ENCODE assay signal across 15 cellular contexts in the genomic region with DNA sequence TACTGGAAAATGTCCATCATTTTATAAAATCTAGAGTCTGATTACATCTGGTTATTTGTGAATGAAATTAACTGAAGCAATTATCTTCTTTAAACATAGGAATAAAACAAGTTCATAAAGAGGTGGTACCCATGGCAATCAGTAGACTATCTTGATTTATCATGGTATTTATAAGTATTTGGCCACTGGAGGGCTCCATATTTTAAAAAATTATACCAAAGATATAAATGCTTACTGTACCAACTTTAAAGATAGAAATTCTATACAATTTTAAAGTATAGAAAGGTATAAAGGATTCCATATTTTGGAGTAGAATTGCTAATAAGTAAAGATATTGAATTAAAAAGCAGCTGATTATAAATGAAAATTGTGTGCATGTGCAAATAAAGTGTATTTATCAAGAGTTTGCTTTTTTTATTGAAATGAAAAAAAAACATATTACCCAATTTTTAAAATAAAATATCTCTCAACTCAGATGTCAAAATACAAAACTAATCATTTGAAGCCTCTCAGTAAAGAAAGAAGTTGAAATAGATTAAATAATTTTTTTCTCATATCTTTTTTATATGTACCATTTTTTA.
DNase-seq lines count a peak whose midpoint lies in the region; ATAC-seq and TF ChIP-seq lines count a peak whose summit lies in the region.
"Had no signal": no experiment of that assay in that cellular context is flagged by ENCODE, and none has a peak within 500 bp of the region (broad histone marks: within the 10 kb centered on the region; RNA-seq: fewer than 3 reads in every experiment).

No MANE protein-coding gene starts in this region.

- no peak overlapping the region for H3K27ac Mint-ChIP-seq in CD8-positive, alpha-beta memory T cell
- H3K27ac Mint-ChIP-seq in activated CD4-positive, alpha-beta T cell treated with anti-CD3 and anti-CD28 coated beads, Interleukin-2, amount 10 ng/mL, durations not matched to agents 24 days and 14 days = no peak overlapping the region
- H3K27ac Mint-ChIP-seq: activated naive CD4-positive, alpha-beta T cell treated with anti-CD3 and anti-CD28 coated beads for 36 hours had no signal

- no peak overlapping the region for H3K27ac ChIP-seq in C4-2B
- H3K27ac ChIP-seq in RWPE2 (ENCODE audit: poor library complexity, severe bottlenecking) = no peak overlapping the region
- H3K27ac ChIP-seq in CD8-positive, alpha-beta memory T cell (ENCODE audit: low read depth, low read length) = no peak overlapping the region
- H3K27ac ChIP-seq: hepatocyte, left lung, transverse colon had no signal

- H3K9me3 ChIP-seq in RWPE2 (ENCODE audit: severe bottlenecking) = no peaks in the 10 kb centered on the region
- H3K9me3 ChIP-seq in CD8-positive, alpha-beta memory T cell (ENCODE audit: low read length) = no peaks in the 10 kb centered on the region
- H3K9me3 ChIP-seq: BLaER1 treated with 17β-estradiol and CSF1 and Interleukin-3, amounts not matched to agents 10 nM and 100 nM; left lung; transverse colon had no signal

- H3K36me3 ChIP-seq in RWPE2 (ENCODE audit: low read depth) = no peaks in the 10 kb centered on the region; the same call in 1 of the 2 replicates
- no peaks in the 10 kb centered on the region for H3K36me3 ChIP-seq in CD8-positive, alpha-beta memory T cell (ENCODE audit: insufficient read depth, low read length)
- H3K36me3 ChIP-seq: BLaER1 treated with 17β-estradiol and CSF1 and Interleukin-3, amounts not matched to agents 10 nM and 100 nM; left lung; transverse colon had no signal

- ATAC-seq in RWPE2 (ENCODE audit: low read depth) (no peak), HG03175 (IDR thresholded peaks at IDR 0.05; ENCODE audit: unreplicated experiment) (no peak)
- ATAC-seq: HepG2, left lung had no signal

- no peaks in the 10 kb centered on the region for H3K27me3 ChIP-seq in RWPE2 (ENCODE audit: insufficient read depth, poor library complexity, severe bottlenecking)
- H3K27me3 ChIP-seq in CD8-positive, alpha-beta memory T cell (ENCODE audit: insufficient read depth, low read length, poor library complexity, severe bottlenecking) = no peaks in the 10 kb centered on the region
- H3K27me3 ChIP-seq: BLaER1 treated with 17β-estradiol and CSF1 and Interleukin-3, amounts not matched to agents 10 nM and 100 nM; hepatocyte; left lung; transverse colon had no signal

- CTCF ChIA-PET in CD8-positive, alpha-beta memory T cell (lab: Charles Lee) = no interaction called here

- no peaks in the 10 kb centered on the region for H3K9me3 Mint-ChIP-seq in CD8-positive, alpha-beta memory T cell
- H3K9me3 Mint-ChIP-seq in activated CD4-positive, alpha-beta T cell treated with anti-CD3 and anti-CD28 coated beads, Interleukin-2, amount 10 ng/mL, durations not matched to agents 24 days and 14 days = no peaks in the 10 kb centered on the region
- H3K9me3 Mint-ChIP-seq: activated naive CD4-positive, alpha-beta T cell treated with anti-CD3 and anti-CD28 coated beads for 36 hours had no signal

- no peak overlapping the region for H3K4me3 ChIP-seq in RWPE2 (ENCODE audit: severe bottlenecking)
- H3K4me3 ChIP-seq in fibroblast of villous mesenchyme (ENCODE audit: low read depth, low read length) = no peak overlapping the region
- no peak overlapping the region for H3K4me3 ChIP-seq in CD8-positive, alpha-beta memory T cell (ENCODE audit: low read length)
- H3K4me3 ChIP-seq: BLaER1 treated with 17β-estradiol and CSF1 and Interleukin-3, amounts not matched to agents 10 nM and 100 nM; hepatocyte; left lung; transverse colon had no signal

- H3K4me1 Mint-ChIP-seq in CD8-positive, alpha-beta memory T cell = peaks cover 38 to 49% (median 42%) of the 10 kb centered on the region in 3 donors
- H3K4me1 Mint-ChIP-seq in activated CD4-positive, alpha-beta T cell treated with anti-CD3 and anti-CD28 coated beads, Interleukin-2, amount 10 ng/mL, durations not matched to agents 24 days and 14 days = peaks cover 12% of the 10 kb centered on the region

- H3K36me3 Mint-ChIP-seq in CD8-positive, alpha-beta memory T cell = peaks cover 0 to 1% (median 0%) of the 10 kb centered on the region in 3 donors
- no peaks in the 10 kb centered on the region for H3K36me3 Mint-ChIP-seq in activated CD4-positive, alpha-beta T cell treated with anti-CD3 and anti-CD28 coated beads, Interleukin-2, amount 10 ng/mL, durations not matched to agents 24 days and 14 days (ENCODE audit: low read depth)

- peak; percentile 16 for DNase-seq in HT-29 (ENCODE audit: low spot score)
- DNase-seq in RWPE2 (ENCODE audit: low spot score) = no peak
- no peak for DNase-seq in fibroblast of villous mesenchyme (ENCODE audit: low read depth)
- DNase-seq in CD8-positive, alpha-beta memory T cell = no peak
- DNase-seq in activated CD4-positive, alpha-beta T cell treated with anti-CD3 and anti-CD28 coated beads, Interleukin-2, amount 10 ng/mL, durations not matched to agents 24 days and 14 days = no peak
- no peak for DNase-seq in NCI-H1417 treated with DMSO at 0.1 percent for 48 hours (lab: John Stamatoyannopoulos, UW)
- DNase-seq: activated naive CD4-positive, alpha-beta T cell treated with anti-CD3 and anti-CD28 coated beads for 36 hours; left lung; NCI-H1694 treated with DMSO at 0.1 percent for 48 hours; transverse colon had no signal

- peak; percentile 45 for TF ChIP-seq CTCF in C4-2B (conservative IDR thresholded peaks at IDR 0.05)
- TF ChIP-seq CTCF in RWPE2 (IDR thresholded peaks at IDR 0.05; ENCODE audit: poor library complexity, severe bottlenecking) = peak; percentile 49
- peak; percentile 14 for TF ChIP-seq CTCF in fibroblast of villous mesenchyme (IDR thresholded peaks at IDR 0.05; ENCODE audit: insufficient read depth, low read depth, low read length)

- POLR2A ChIA-PET in CD8-positive, alpha-beta memory T cell (lab: Charles Lee) = no interaction called here

- H3K4me1 ChIP-seq in RWPE2 (ENCODE audit: insufficient read depth, poor library complexity, severe bottlenecking) = no peaks in the 10 kb centered on the region
- no peaks in the 10 kb centered on the region for H3K4me1 ChIP-seq in CD8-positive, alpha-beta memory T cell (ENCODE audit: insufficient read depth, low read length)
- H3K4me1 ChIP-seq: transverse colon had no signal

- H3K27me3 Mint-ChIP-seq in CD8-positive, alpha-beta memory T cell = no peaks in the 10 kb centered on the region
- no peaks in the 10 kb centered on the region for H3K27me3 Mint-ChIP-seq in activated CD4-positive, alpha-beta T cell treated with anti-CD3 and anti-CD28 coated beads, Interleukin-2, amount 10 ng/mL, durations not matched to agents 24 days and 14 days

- no peak overlapping the region for H3K4me3 Mint-ChIP-seq in CD8-positive, alpha-beta memory T cell
- no peak overlapping the region for H3K4me3 Mint-ChIP-seq in activated CD4-positive, alpha-beta T cell treated with anti-CD3 and anti-CD28 coated beads, Interleukin-2, amount 10 ng/mL, durations not matched to agents 24 days and 14 days
- H3K4me3 Mint-ChIP-seq: activated naive CD4-positive, alpha-beta T cell treated with anti-CD3 and anti-CD28 coated beads for 36 hours had no signal

- intact Hi-C loops in activated CD4-positive, alpha-beta T cell treated with anti-CD3 and anti-CD28 coated beads, Interleukin-2, amount 10 ng/mL, durations not matched to agents 24 days and 14 days (cut with micrococcal nuclease) = no loop called here
